27 cellular contexts compared by ENCODE assay signal in the genomic region with DNA sequence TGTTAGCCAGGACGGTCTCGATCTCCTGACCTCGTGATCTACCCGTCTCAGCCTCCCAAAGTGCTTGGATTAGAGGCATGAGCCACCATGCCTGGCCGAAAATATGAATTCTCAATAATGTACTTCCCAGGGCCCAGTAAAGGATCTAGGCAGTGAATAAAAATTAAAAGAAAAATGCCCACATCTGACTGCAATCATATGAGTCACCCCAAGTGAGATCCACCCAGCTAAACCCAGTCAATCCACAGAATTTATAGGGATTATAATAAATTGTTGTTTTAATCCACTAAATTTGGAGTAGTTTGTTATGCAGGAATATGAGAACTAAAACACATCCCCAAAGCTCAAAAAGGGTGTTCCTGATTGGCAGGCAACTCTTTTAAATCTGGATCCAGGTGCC.
"Had no signal": no experiment of that assay in that cellular context is flagged by ENCODE, and none has a peak within 500 bp of the region (broad histone marks: within the 10 kb centered on the region; RNA-seq: fewer than 3 reads in every experiment).

No MANE protein-coding gene starts in this region.

- H3K4me2 ChIP-seq: hepatocyte had no signal

- H3K4me3 ChIP-seq: ascending aorta, breast epithelium, cardiac muscle cell, colonic mucosa, esophagus muscularis mucosa, gastroesophageal sphincter, heart right ventricle, hepatocyte had no signal

- H2AFZ ChIP-seq: hepatocyte had no signal

- DNase-seq: activated B cell treated with CpG ODN at 0.5 μM for 24 hours; activated CD4-positive, alpha-beta T cell treated with anti-CD3 and anti-CD28 coated beads for 48 hours; activated CD4-positive, alpha-beta T cell treated with anti-CD3 and anti-CD28 coated beads, Interleukin-2, amount 50 U/mL, for 1 hour; activated CD4-positive, alpha-beta T cell treated with anti-CD3 and anti-CD28 coated beads, Interleukin-2, amount 50 U/mL, for 48 hours; activated CD8-positive, alpha-beta memory T cell treated with anti-CD3 and anti-CD28 coated beads for 24 hours; activated CD8-positive, alpha-beta T cell treated with anti-CD3 and anti-CD28 coated beads for 36 hours; activated effector memory CD4-positive, alpha-beta T cell treated with anti-CD3 and anti-CD28 coated beads, Interleukin-2, amount 50 U/mL, for 16 hours; activated naive CD4-positive, alpha-beta T cell treated with anti-CD3 and anti-CD28 coated beads for 36 hours; activated naive CD8-positive, alpha-beta T cell treated with anti-CD3 and anti-CD28 coated beads for 36 hours; activated naive CD8-positive, alpha-beta T cell treated with anti-CD3 and anti-CD28 coated beads, Interleukin-2, amount 50 U/mL, for 24 hours; activated T-cell treated with anti-CD3 and anti-CD28 coated beads, Interleukin-2, amount 50 U/mL, for 4 hours; central memory CD4-positive, alpha-beta T cell; cerebellar nuclear complex; colonic mucosa; effector CD8-positive, alpha-beta T cell; foreskin melanocyte; heart right ventricle; T-helper 1 cell; T-helper 17 cell; T1000; WERI-Rb-1 had no signal

- H3K27me3 ChIP-seq: ascending aorta, breast epithelium, cardiac muscle cell, colonic mucosa, esophagus muscularis mucosa, gastroesophageal sphincter, heart right ventricle, hepatocyte had no signal

- H3K36me3 ChIP-seq: ascending aorta, breast epithelium, cardiac muscle cell, colonic mucosa, esophagus muscularis mucosa, gastroesophageal sphincter, heart right ventricle, WERI-Rb-1 had no signal

- H3K9me3 ChIP-seq: ascending aorta, breast epithelium, colonic mucosa, esophagus muscularis mucosa, gastroesophageal sphincter, heart right ventricle had no signal

- H3K4me1 ChIP-seq: ascending aorta, breast epithelium, colonic mucosa, esophagus muscularis mucosa, gastroesophageal sphincter, heart right ventricle had no signal

- H3K27ac ChIP-seq: ascending aorta, breast epithelium, cardiac muscle cell, colonic mucosa, esophagus muscularis mucosa, gastroesophageal sphincter, heart right ventricle, hepatocyte, WERI-Rb-1 had no signal

- H3K79me2 ChIP-seq: hepatocyte had no signal
